In genomic region chr16:1492923-1493745, GRCh38 we compare ENCODE assay signal across 8 cellular contexts. TPM values are rescaled to one million over a fixed set of nuclear protein-coding genes. Genes with fewer than 3 reads are reported as not detected.
A peak's percentile ranks its signal among the peaks of the same experiment; 100 is the strongest.
DNase-seq lines count a peak whose midpoint lies in the region; ATAC-seq and TF ChIP-seq lines count a peak whose summit lies in the region.

Gene TELO2, plus strand, starts transcription at chr16:1493360. Its CDS starts 922 bp downstream, at chr16:1494282.

- H3K9ac ChIP-seq in parathyroid adenoma: peak within 1 kb of the TSS; percentile 31

- H3K27ac Mint-ChIP-seq in T-cell: peak within 1 kb of the TSS; percentile 99 to 100
- H3K27ac Mint-ChIP-seq in activated naive CD8-positive, alpha-beta T cell treated with anti-CD3 and anti-CD28 coated beads, Interleukin-2, amount 50 U/mL, for 24 hours: peak within 1 kb of the TSS; percentile 98

- H3K4me1 ChIP-seq in parathyroid adenoma (peaks cover 6% of the 10 kb centered on the region), thyroid gland (peaks cover 10 to 20% of the 10 kb centered on the region in 2 donors)

- peaks cover 12 to 18% (median 12%) of the 10 kb centered on the region in 3 donors for H3K4me1 Mint-ChIP-seq in T-cell
- H3K4me1 Mint-ChIP-seq in activated naive CD8-positive, alpha-beta T cell treated with anti-CD3 and anti-CD28 coated beads, Interleukin-2, amount 50 U/mL, for 24 hours: peaks cover 10% of the 10 kb centered on the region

- H3K27me3 Mint-ChIP-seq in T-cell: no peaks in the 10 kb centered on the region
- H3K27me3 Mint-ChIP-seq in activated naive CD8-positive, alpha-beta T cell treated with anti-CD3 and anti-CD28 coated beads, Interleukin-2, amount 50 U/mL, for 24 hours: no peaks in the 10 kb centered on the region

- 5 to 7% methylated on average over 9 to 13 of the region's 89 CpGs for WGBS in thyroid gland, 2 donors

- ATAC-seq in GM21717 (IDR thresholded peaks at IDR 0.05; ENCODE audit: unreplicated experiment): peak; percentile 37
- peak; percentile 89 to 93 (median 90) for ATAC-seq in T-cell (replicated peaks in 1 of 4)
- peak; percentile 71 for ATAC-seq in activated naive CD8-positive, alpha-beta T cell treated with anti-CD3 and anti-CD28 coated beads, Interleukin-2, amount 50 U/mL, for 24 hours
- peak; percentile 94 for ATAC-seq in Right ventricle myocardium superior (ENCODE audit: poor library complexity)

- TF ChIP-seq POLR2A in thyroid gland (IDR thresholded peaks at IDR 0.05): peak in 1 of 2 donors; percentile 37

- H3K27me3 ChIP-seq in parathyroid adenoma (ENCODE audit: control insufficient read depth, insufficient read depth, low read length): no peaks in the 10 kb centered on the region
- no peaks in the 10 kb centered on the region for H3K27me3 ChIP-seq in thyroid gland

- TF ChIP-seq CTCF in parathyroid adenoma (IDR thresholded peaks at IDR 0.05) (no peak), thyroid gland (IDR thresholded peaks at IDR 0.05) (no peak)

- H3K9me3 ChIP-seq in parathyroid adenoma (ENCODE audit: control insufficient read depth, low read length) (no peaks in the 10 kb centered on the region), thyroid gland (no peaks in the 10 kb centered on the region)

- H3K79me2 ChIP-seq in parathyroid adenoma: peaks cover 3% of the 10 kb centered on the region

- peaks cover 4% of the 10 kb centered on the region for H3K36me3 Mint-ChIP-seq in T-cell
- peaks cover 9% of the 10 kb centered on the region for H3K36me3 Mint-ChIP-seq in activated naive CD8-positive, alpha-beta T cell treated with anti-CD3 and anti-CD28 coated beads, Interleukin-2, amount 50 U/mL, for 24 hours (ENCODE audit: low read depth)

- H2AFZ ChIP-seq in parathyroid adenoma: peak within 1 kb of the TSS; percentile 97

- POLR2A ChIA-PET in T-cell (lab: Charles Lee): interaction anchor here in 1 of 2 donors (0.6 kb wide), 1 partner anchor 1141 kb away, joined by 6 read pairs; the partner anchor contains the start of gene AXIN1

- intact Hi-C loops in Right ventricle myocardium superior (cut with DNase I) (loop anchor here (5.0 to 10.0 kb wide), 2 partner anchors 54 to 122 kb away; partner anchors contain the start of genes CRAMP1 and IFT140), thyroid gland (cut with DNase I) (loop anchor here (5.0 kb wide), 1 partner anchor 109 kb away; no protein-coding TSS in a partner anchor)

- peak within 1 kb of the TSS; percentile 99 for H3K4me2 ChIP-seq in parathyroid adenoma (ENCODE audit: low read length)

- CTCF ChIA-PET in T-cell (lab: Charles Lee): interaction anchor here in 1 of 2 donors (0.6 kb wide), 1 partner anchor 204 kb away, joined by 3 read pairs; no protein-coding TSS in a partner anchor

- H3K27ac ChIP-seq in parathyroid adenoma (peak within 1 kb of the TSS; percentile 67), thyroid gland (peak within 1 kb of the TSS; percentile 78 to 81 (median 81))

- DNase-seq in DMS 273 (lab: John Stamatoyannopoulos, UW; ENCODE audit: unreplicated experiment): peak; percentile 93
- DNase-seq in M059J (ENCODE audit: low read depth): peak; percentile 67
- peak; percentile 65 to 88 (median 82) for DNase-seq in T-cell
- DNase-seq in activated naive CD8-positive, alpha-beta T cell treated with anti-CD3 and anti-CD28 coated beads, Interleukin-2, amount 50 U/mL, for 24 hours: peak; percentile 90
- DNase-seq in Right ventricle myocardium superior: peak; percentile 87
- DNase-seq in thyroid gland: peak; percentile 65 to 71

- H3K9me3 Mint-ChIP-seq in T-cell: no peaks in the 10 kb centered on the region
- no peaks in the 10 kb centered on the region for H3K9me3 Mint-ChIP-seq in activated naive CD8-positive, alpha-beta T cell treated with anti-CD3 and anti-CD28 coated beads, Interleukin-2, amount 50 U/mL, for 24 hours

- H3K4me3 Mint-ChIP-seq in T-cell: peak within 1 kb of the TSS; percentile 83 to 97 (median 93)
- H3K4me3 Mint-ChIP-seq in activated naive CD8-positive, alpha-beta T cell treated with anti-CD3 and anti-CD28 coated beads, Interleukin-2, amount 50 U/mL, for 24 hours: peak within 1 kb of the TSS; percentile 86

- H3K36me3 ChIP-seq in parathyroid adenoma (ENCODE audit: control insufficient read depth, insufficient read depth, low read length) (no peaks in the 10 kb centered on the region), thyroid gland (peaks cover 5 to 17% of the 10 kb centered on the region in 2 donors)

- H3K4me3 ChIP-seq in parathyroid adenoma (ENCODE audit: low read depth, low read length): peak within 1 kb of the TSS; percentile 65
- H3K4me3 ChIP-seq in thyroid gland (replicated peaks in 1 of 3): peak within 1 kb of the TSS; percentile 48 to 74 (median 64)

RNA-seq across cellular contexts. Expression of gene TELO2, which starts in this region (rescaled TPM):
- total RNA-seq in M059J (2014; rRNA removed; shearing (Covaris generic)): 15.1 and 16.6 TPM in 2 replicates
- total RNA-seq in T-cell (10 to 100 TPM; 36.0 to 73.0 (median 56.1) TPM), Right ventricle myocardium superior (18.8 TPM), thyroid gland (10 to 100 TPM; 12.5 to 19.4 (median 12.8) TPM)

Comparison
In these comparisons a context has a peak if more than half of its experiments do, and no peak if none do; other contexts are left out.
1. Peak in every context shown above with its lines: DNase-seq, ATAC-seq, H3K4me3 ChIP-seq and H3K27ac ChIP-seq.
2. ATAC-seq: peak in every context shown above with its lines; median percentile 94 in Right ventricle myocardium superior; 90 in T-cell; 71 in activated naive CD8-positive, alpha-beta T cell treated with anti-CD3 and anti-CD28 coated beads, Interleukin-2, amount 50 U/mL, for 24 hours; 37 in GM21717.